ENCODE assay signal across 8 cellular contexts in the genomic region with DNA sequence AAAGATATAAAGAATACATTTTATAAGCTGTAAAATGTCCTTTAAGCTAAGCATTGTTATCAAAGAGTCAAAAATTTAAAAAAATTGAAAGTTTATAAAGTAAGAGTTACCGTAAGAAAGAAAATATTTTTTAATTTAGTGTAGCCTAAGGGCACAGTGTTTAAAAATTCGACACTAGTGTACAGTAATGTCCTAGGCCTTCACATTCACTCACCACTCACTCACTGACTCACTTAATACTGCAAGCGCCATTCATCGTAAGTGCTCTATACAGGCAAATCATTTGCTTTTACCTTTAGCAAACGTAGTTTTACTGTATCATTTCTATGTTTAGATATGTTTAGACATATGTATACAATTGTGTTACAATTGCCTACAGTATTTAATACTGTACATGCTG. TPM values are rescaled to one million over a fixed set of nuclear protein-coding genes. Genes with fewer than 3 reads are reported as not detected.
"Had no signal": no experiment of that assay in that cellular context is flagged by ENCODE, and none has a peak within 500 bp of the region (broad histone marks: within the 10 kb centered on the region; RNA-seq: fewer than 3 reads in every experiment).

No MANE protein-coding gene starts in this region.

- DNase-seq: H9, HFFc6, IMR-90 had no signal

- ATAC-seq: GM23338, HCT116, K562 had no signal

- H3K4me3 ChIP-seq: GM23338, K562 had no signal

- H2AFZ ChIP-seq: GM23338 had no signal

- H3K4me2 ChIP-seq: GM23338 had no signal

RNA-seq across cellular contexts. Expression of gene GLRA3, which starts 20.2 kb away (rescaled TPM):
- total RNA-seq: H1, HFFc6, HT-29, IMR-90 had no signal
